22 cellular contexts compared by ENCODE assay signal in genomic region chr13:94607939-94608338, GRCh38. TPM values are rescaled to one million over a fixed set of nuclear protein-coding genes. Genes with fewer than 3 reads are reported as not detected.
DNase-seq lines count a peak whose midpoint lies in the region; ATAC-seq, FAIRE-seq and TF ChIP-seq lines count a peak whose summit lies in the region.
"Had no signal": no experiment of that assay in that cellular context is flagged by ENCODE, and none has a peak within 500 bp of the region (broad histone marks: within the 10 kb centered on the region; RNA-seq: fewer than 3 reads in every experiment).

No MANE protein-coding gene starts in this region.

- no peaks in the 10 kb centered on the region for H3K27me3 Mint-ChIP-seq in T-helper 17 cell
- H3K27me3 Mint-ChIP-seq in stimulated activated naive CD8-positive, alpha-beta T cell treated with anti-CD3 and anti-CD28 coated beads, Interleukin-15, amount 100 ng/mL, for 72 hours: no peaks in the 10 kb centered on the region

- FAIRE-seq in HepG2 (lab: Jason Lieb, UNC): no peak
- FAIRE-seq in keratinocyte (lab: Jason Lieb, UNC): peak; percentile 36
- FAIRE-seq: HTR-8/SVneo, K562 had no signal

- no TSS peak for BruUV-seq in HepG2 (replicated peaks; lab: Mats Ljungman, UMichigan)

- TF ChIP-seq RAD21 in liver (IDR thresholded peaks at IDR 0.05) (no peak), HepG2 (CRISPR knock-in tag; IDR thresholded peaks at IDR 0.05) (no peak)

- H3K9me3 ChIP-seq in liver (ENCODE audit: control insufficient read depth in 4 of 4, low read length in 3 of 4) (no peaks in the 10 kb centered on the region), HepG2 (ENCODE audit: low read length) (no peaks in the 10 kb centered on the region), T-helper 17 cell (ENCODE audit: control insufficient read depth, low read length, poor library complexity, severe bottlenecking) (no peaks in the 10 kb centered on the region), keratinocyte (ENCODE audit: control insufficient read depth, low read depth, low read length) (no peaks in the 10 kb centered on the region), suprapubic skin (no peaks in the 10 kb centered on the region)
- H3K9me3 ChIP-seq: SJSA1 had no signal

- no peak for TF ChIP-seq EP300 in HepG2 (IDR thresholded peaks at IDR 0.05; ENCODE audit: low read depth in 2 of 2, low read length in 2 of 2)
- TF ChIP-seq EP300 in HepG2 (CRISPR knock-in tag; IDR thresholded peaks at IDR 0.05; ENCODE audit: borderline replicate concordance): no peak
- TF ChIP-seq EP300 in suprapubic skin (IDR thresholded peaks at IDR 0.05): no peak

- intact Hi-C loops in HepG2 (cut with micrococcal nuclease; ENCODE audit: unreplicated experiment): no loop called here

- no peaks in the 10 kb centered on the region for H3K9me3 Mint-ChIP-seq in stimulated activated naive CD8-positive, alpha-beta T cell treated with anti-CD3 and anti-CD28 coated beads, Interleukin-15, amount 100 ng/mL, for 72 hours
- H3K9me3 Mint-ChIP-seq: CD14-positive monocyte, GM23338 had no signal

- no peak for TF ChIP-seq CTCF in liver (IDR thresholded peaks at IDR 0.05; ENCODE audit: low read depth, low read length, missing input control)
- TF ChIP-seq CTCF in HepG2 (CRISPR knock-in tag; IDR thresholded peaks at IDR 0.05): no peak
- TF ChIP-seq CTCF in keratinocyte (optimal IDR thresholded peaks at IDR 0.05 in 1 of 3, IDR thresholded peaks at IDR 0.05 in 1 of 3, conservative IDR thresholded peaks at IDR 0.05 in 1 of 3; ENCODE audit: extremely low read depth in 1 of 3, insufficient read depth in 2 of 3, low read length in 3 of 3): no peak
- TF ChIP-seq CTCF in suprapubic skin (IDR thresholded peaks at IDR 0.05): no peak

- in situ Hi-C loops in HepG2 (cut with HindIII; ENCODE audit: extremely low pct_ligation_motif_present, low pct_unique_long_range_greater_than_20kb): no loop called here

- H3K4me3 ChIP-seq in liver (ENCODE audit: low read depth in 1 of 3, low read length in 3 of 3) (no peak overlapping the region), HepG2 (replicated peaks in 1 of 3; ENCODE audit: insufficient read depth in 1 of 3, low read depth in 2 of 3, low read length in 3 of 3) (no peak overlapping the region), keratinocyte (ENCODE audit: control insufficient read depth in 2 of 3, extremely low read depth in 1 of 3, insufficient read depth in 2 of 3, low read depth in 1 of 3, low read length in 3 of 3) (no peak overlapping the region), suprapubic skin (no peak overlapping the region)
- H3K4me3 ChIP-seq: GM23338, K562, SJSA1 had no signal

- no peaks in the 10 kb centered on the region for H3K79me2 ChIP-seq in HepG2 (ENCODE audit: insufficient read depth, low read length)
- peaks cover 21% of the 10 kb centered on the region for H3K79me2 ChIP-seq in keratinocyte (ENCODE audit: control insufficient read depth, insufficient read depth, low read length)

- WGBS in liver: 82% methylated on average over 3 of the region's 3 CpGs
- 3% methylated on average over 3 of the region's 3 CpGs for WGBS in HepG2 (ENCODE audit: low lambda C conversion rate)
- 78% methylated on average over 3 of the region's 3 CpGs for WGBS in suprapubic skin

- H3K9me1 ChIP-seq in keratinocyte (ENCODE audit: control insufficient read depth, extremely low read depth, insufficient read depth, low read length): no peaks in the 10 kb centered on the region

- H3K4me2 ChIP-seq in HepG2 (ENCODE audit: low read depth, low read length): no peak overlapping the region
- no peak overlapping the region for H3K4me2 ChIP-seq in keratinocyte (ENCODE audit: control insufficient read depth, extremely low read depth, insufficient read depth, low read depth, low read length)
- H3K4me2 ChIP-seq: GM23338 had no signal

- CTCF ChIA-PET in HepG2 (lab: Yijun Ruan, JAX; ENCODE audit: low intra/inter-chr PET ratio, low total read pairs): no interaction called here

- ATAC-seq in HepG2: no peak
- ATAC-seq in T-helper 17 cell: no peak
- ATAC-seq in HG02938 (IDR thresholded peaks at IDR 0.05; ENCODE audit: unreplicated experiment): no peak
- ATAC-seq in stimulated activated naive CD8-positive, alpha-beta T cell treated with anti-CD3 and anti-CD28 coated beads, Interleukin-15, amount 100 ng/mL, for 72 hours: no peak
- ATAC-seq: GM23338, K562 had no signal

- H3K36me3 Mint-ChIP-seq in T-helper 17 cell (ENCODE audit: low read depth): peaks cover 4% of the 10 kb centered on the region

- H3K4me1 Mint-ChIP-seq in T-helper 17 cell: peaks cover 12% of the 10 kb centered on the region
- H3K4me1 Mint-ChIP-seq in stimulated activated naive CD8-positive, alpha-beta T cell treated with anti-CD3 and anti-CD28 coated beads, Interleukin-15, amount 100 ng/mL, for 72 hours: peaks cover 19% of the 10 kb centered on the region

- H3K4me1 ChIP-seq in liver (ENCODE audit: control insufficient read depth in 4 of 4, insufficient read depth in 4 of 4, low read length in 3 of 4) (peaks cover 1 to 22% (median 7%) of the 10 kb centered on the region in 4 donors), HepG2 (ENCODE audit: insufficient read depth, low read length) (no peaks in the 10 kb centered on the region), keratinocyte (ENCODE audit: control insufficient read depth, extremely low read depth, insufficient read depth, low read length) (peaks cover 3% of the 10 kb centered on the region), suprapubic skin (no peaks in the 10 kb centered on the region)
- H3K4me1 ChIP-seq: SJSA1 had no signal

- no peaks in the 10 kb centered on the region for H3K27me3 ChIP-seq in liver (ENCODE audit: control insufficient read depth in 4 of 4, insufficient read depth in 4 of 4, low read length in 3 of 4)
- H3K27me3 ChIP-seq in HepG2 (ENCODE audit: control insufficient read depth in 1 of 2, insufficient read depth in 2 of 2, low read length in 2 of 2): peaks cover 0 to 4% of the 10 kb centered on the region in 2 experiments; a peak in 1 of 5 replicates
- no peaks in the 10 kb centered on the region for H3K27me3 ChIP-seq in keratinocyte (ENCODE audit: control insufficient read depth, extremely low read depth, insufficient read depth, low read length)
- H3K27me3 ChIP-seq in suprapubic skin: no peaks in the 10 kb centered on the region
- H3K27me3 ChIP-seq: SJSA1 had no signal

- peak overlapping the region; percentile 46 for H3K27ac Mint-ChIP-seq in T-helper 17 cell
- H3K27ac Mint-ChIP-seq in stimulated activated naive CD8-positive, alpha-beta T cell treated with anti-CD3 and anti-CD28 coated beads, Interleukin-15, amount 100 ng/mL, for 72 hours: peak overlapping the region in 1 of 2 donors; percentile 86
- H3K27ac Mint-ChIP-seq: CD14-positive monocyte, GM23338 had no signal

- TF ChIP-seq POLR2A in HepG2 (IDR thresholded peaks at IDR 0.05; ENCODE audit: insufficient read depth in 1 of 2, low read depth in 2 of 2, low read length in 2 of 2) (no peak), suprapubic skin (IDR thresholded peaks at IDR 0.05) (no peak)

- no peak overlapping the region for H2AFZ ChIP-seq in HepG2 (ENCODE audit: low read length)
- no peak overlapping the region for H2AFZ ChIP-seq in keratinocyte (ENCODE audit: control insufficient read depth, low read length)
- H2AFZ ChIP-seq: GM23338 had no signal

- H3K27ac ChIP-seq in liver (ENCODE audit: low read depth in 1 of 2, low read length in 2 of 2) (peak overlapping the region; percentile 54 to 67), HepG2 (ENCODE audit: extremely low read length, insufficient read depth, low read length) (no peak overlapping the region), keratinocyte (ENCODE audit: control insufficient read depth, insufficient read depth, low read length) (no peak overlapping the region), suprapubic skin (no peak overlapping the region)
- H3K27ac ChIP-seq: HL-60, RWPE1, SJSA1 had no signal

- H3K9ac ChIP-seq in liver (ENCODE audit: low read depth in 1 of 2, low read length in 2 of 2): peak overlapping the region in 1 of 2 donors; percentile 16
- no peak overlapping the region for H3K9ac ChIP-seq in HepG2 (ENCODE audit: insufficient read depth, low read depth, low read length)
- no peak overlapping the region for H3K9ac ChIP-seq in keratinocyte (ENCODE audit: control insufficient read depth, extremely low read depth, insufficient read depth, low read length)

- dilution Hi-C loops in keratinocyte (cut with MboI; ENCODE audit: extremely low pct_ligation_motif_present, low sequenced_read_pairs): no loop called here

- DNase-seq in HepG2 (ENCODE audit: low spot score) (no peak), T-helper 17 cell (no peak), keratinocyte (ENCODE audit: low read depth, low spot score) (no peak), suprapubic skin (ENCODE audit: low spot score in 2 of 2) (no peak)
- DNase-seq in stimulated activated naive CD8-positive, alpha-beta T cell treated with anti-CD3 and anti-CD28 coated beads, Interleukin-15, amount 100 ng/mL, for 72 hours: no peak
- DNase-seq: ACHN, AML-193, COR-L47, MV-4-11, NCI-H1436 treated with DMSO at 0.1 percent for 48 hours, NCI-H2081, NCI-H510A, NCI-H774 had no signal

- POLR2A ChIA-PET in HepG2 (lab: Yijun Ruan, JAX): no interaction called here

- H3K4me3 Mint-ChIP-seq in T-helper 17 cell: no peak overlapping the region
- peak overlapping the region in 1 of 2 donors; percentile 35 for H3K4me3 Mint-ChIP-seq in stimulated activated naive CD8-positive, alpha-beta T cell treated with anti-CD3 and anti-CD28 coated beads, Interleukin-15, amount 100 ng/mL, for 72 hours
- H3K4me3 Mint-ChIP-seq: CD14-positive monocyte, GM23338 had no signal

- H4K20me1 ChIP-seq in HepG2 (ENCODE audit: insufficient read depth, low read length) (no peaks in the 10 kb centered on the region), keratinocyte (ENCODE audit: control insufficient read depth, extremely low read depth, insufficient read depth, low read length) (no peaks in the 10 kb centered on the region)

- peaks cover 0 to 10% (median 1%) of the 10 kb centered on the region in 4 donors for H3K36me3 ChIP-seq in liver (ENCODE audit: control insufficient read depth in 4 of 4, insufficient read depth in 3 of 4, low read depth in 1 of 4, low read length in 3 of 4)
- H3K36me3 ChIP-seq in HepG2 (replicated peaks in 1 of 2; ENCODE audit: control insufficient read depth in 1 of 2, insufficient read depth in 2 of 2, low read length in 2 of 2): no peaks in the 10 kb centered on the region
- H3K36me3 ChIP-seq in keratinocyte (ENCODE audit: control insufficient read depth in 2 of 2, extremely low read depth in 1 of 2, insufficient read depth in 2 of 2, low read length in 2 of 2): peaks cover 5 to 7% of the 10 kb centered on the region in 2 experiments
- H3K36me3 ChIP-seq in suprapubic skin: peaks cover 26% of the 10 kb centered on the region

RNA-seq across cellular contexts. Expression of gene GPR180, which starts 6.3 kb away (rescaled TPM):
- total RNA-seq in liver: 1 to 10 TPM; 3.5 to 8.3 TPM
- polyA plus RNA-seq in liver: 1 to 10 TPM; 2.1 to 2.2 TPM
- not detected in 2 replicates for total RNA-seq in HepG2 (2016; rRNA removed; fragmentation: Illumina TruSeq; extraction: Trizol)
- total RNA-seq in HepG2 (2016; cell fraction: cytosol; rRNA removed; fragmentation: Illumina TruSeq; extraction: Trizol; ENCODE audit: low read depth): not detected in 2 replicates
- under 0.01 TPM in 1 of 2 replicates, not detected in the other for total RNA-seq in HepG2 (2016; cell fraction: insoluble cytoplasmic fraction; rRNA removed; fragmentation: Illumina TruSeq; extraction: Trizol)
- 0.03 TPM in 2 replicates for total RNA-seq in HepG2 (2016; cell fraction: membrane; rRNA removed; fragmentation: Illumina TruSeq; extraction: Trizol)
- total RNA-seq in HepG2 (2016; cell fraction: nucleus; rRNA removed; fragmentation: Illumina TruSeq; extraction: Trizol): not detected in 2 replicates
- not detected in 2 replicates for polyA plus RNA-seq in HepG2 (2011; rRNA removed)
- not detected in 2 replicates for polyA plus RNA-seq in HepG2 (2011; cell fraction: cytosol; rRNA removed)
- polyA plus RNA-seq in HepG2 (2011; cell fraction: nucleus; rRNA removed): not detected in 2 replicates
- 0.01 TPM in 2 replicates for polyA plus RNA-seq in HepG2 (2012)
- not detected in 2 replicates for polyA plus RNA-seq in HepG2 (2016; cell fraction: cytosol; fragmentation: Illumina TruSeq; extraction: Trizol; ENCODE audit: low read depth)
- not detected in 2 replicates for polyA plus RNA-seq in HepG2 (2016; cell fraction: insoluble cytoplasmic fraction; fragmentation: Illumina TruSeq; extraction: Trizol; ENCODE audit: low read depth)
- not detected in 2 replicates for polyA plus RNA-seq in HepG2 (2016; cell fraction: membrane; fragmentation: Illumina TruSeq; extraction: Trizol; ENCODE audit: low read depth)
- not detected in 2 replicates for polyA plus RNA-seq in HepG2 (2016; cell fraction: nucleus; fragmentation: Illumina TruSeq; extraction: Trizol; ENCODE audit: insufficient read depth, low read depth)
- 4.1 TPM in 1 of 2 replicates, not detected in the other for polyA minus RNA-seq in HepG2 (2011; rRNA and poly(A)+ RNA removed; ENCODE audit: low replicate concordance)
- polyA minus RNA-seq in HepG2 (2011; cell fraction: cytosol; rRNA and poly(A)+ RNA removed): not detected in 2 replicates
- polyA minus RNA-seq in HepG2 (2011; cell fraction: nucleus; rRNA and poly(A)+ RNA removed): under 0.01 TPM in 1 of 2 replicates, not detected in the other
- 1 to 10 TPM; 1.3 to 1.4 TPM for total RNA-seq in T-helper 17 cell
- 5.7 to 9.9 TPM (median 6.5 TPM) in 3 replicates for polyA plus RNA-seq in keratinocyte
- polyA plus RNA-seq in keratinocyte (2011; ENCODE audit: low read depth): 1.7 TPM
- 3.3 and 7.0 TPM in 2 replicates for polyA plus RNA-seq in keratinocyte (2011; cell fraction: cytosol; rRNA removed)
- 4.5 and 7.2 TPM in 2 replicates for polyA plus RNA-seq in keratinocyte (2011; cell fraction: nucleus; rRNA removed)
- polyA plus RNA-seq in keratinocyte (2012; ENCODE audit: low replicate concordance): 2.3 and 6.3 TPM in 2 replicates
- polyA minus RNA-seq in keratinocyte: 3.2 to 13.3 TPM (median 7.6 TPM) in 3 replicates
- polyA minus RNA-seq in keratinocyte (2011; cell fraction: cytosol; rRNA and poly(A)+ RNA removed): 7.5 TPM
- 7.4 and 14.7 TPM in 2 replicates for polyA minus RNA-seq in keratinocyte (2011; cell fraction: nucleus; rRNA and poly(A)+ RNA removed)
- total RNA-seq in suprapubic skin: 1 to 10 TPM; 2.0 to 4.2 (median 2.8) TPM

RNA-seq across cellular contexts. Expression of gene TGDS, which starts 12.0 kb away (rescaled TPM):
- total RNA-seq in liver (10 to 100 TPM in 1 of 2 donors, 1 to 10 TPM in 1; 7.8 to 11.4 TPM), HepG2 (2016; rRNA removed; fragmentation: Illumina TruSeq; extraction: Trizol) (17.9 and 25.0 TPM in 2 replicates), T-helper 17 cell (1 to 10 TPM; 5.5 to 5.9 TPM), suprapubic skin (1 to 10 TPM; 7.4 to 9.3 (median 8.0) TPM)
- polyA plus RNA-seq in liver (10 to 100 TPM in 1 of 2 donors, 1 to 10 TPM in 1; 5.7 to 11.1 TPM), HepG2 (2011; rRNA removed) (11.8 and 15.5 TPM in 2 replicates), keratinocyte (9.7 to 19.4 TPM (median 11.1 TPM) in 3 replicates)
- total RNA-seq in HepG2 (2016; cell fraction: cytosol; rRNA removed; fragmentation: Illumina TruSeq; extraction: Trizol; ENCODE audit: low read depth): 3.1 and 3.5 TPM in 2 replicates
- total RNA-seq in HepG2 (2016; cell fraction: insoluble cytoplasmic fraction; rRNA removed; fragmentation: Illumina TruSeq; extraction: Trizol): 18.9 and 24.5 TPM in 2 replicates
- 9.0 and 9.3 TPM in 2 replicates for total RNA-seq in HepG2 (2016; cell fraction: membrane; rRNA removed; fragmentation: Illumina TruSeq; extraction: Trizol)
- 15.1 and 17.3 TPM in 2 replicates for total RNA-seq in HepG2 (2016; cell fraction: nucleus; rRNA removed; fragmentation: Illumina TruSeq; extraction: Trizol)
- 6.1 and 9.6 TPM in 2 replicates for polyA plus RNA-seq in HepG2 (2011; cell fraction: cytosol; rRNA removed)
- polyA plus RNA-seq in HepG2 (2011; cell fraction: nucleus; rRNA removed): 5.9 and 6.6 TPM in 2 replicates
- 8.9 and 12.5 TPM in 2 replicates for polyA plus RNA-seq in HepG2 (2012)
- polyA plus RNA-seq in HepG2 (2016; cell fraction: cytosol; fragmentation: Illumina TruSeq; extraction: Trizol; ENCODE audit: low read depth): 1.9 and 2.0 TPM in 2 replicates
- polyA plus RNA-seq in HepG2 (2016; cell fraction: insoluble cytoplasmic fraction; fragmentation: Illumina TruSeq; extraction: Trizol; ENCODE audit: low read depth): 21.1 and 21.3 TPM in 2 replicates
- polyA plus RNA-seq in HepG2 (2016; cell fraction: membrane; fragmentation: Illumina TruSeq; extraction: Trizol; ENCODE audit: low read depth): 5.1 and 5.5 TPM in 2 replicates
- 20.2 and 23.5 TPM in 2 replicates for polyA plus RNA-seq in HepG2 (2016; cell fraction: nucleus; fragmentation: Illumina TruSeq; extraction: Trizol; ENCODE audit: insufficient read depth, low read depth)
- polyA minus RNA-seq in HepG2 (2011; rRNA and poly(A)+ RNA removed; ENCODE audit: low replicate concordance): 4.5 and 4.8 TPM in 2 replicates
- 7.3 and 8.0 TPM in 2 replicates for polyA minus RNA-seq in HepG2 (2011; cell fraction: cytosol; rRNA and poly(A)+ RNA removed)
- 19.0 and 21.1 TPM in 2 replicates for polyA minus RNA-seq in HepG2 (2011; cell fraction: nucleus; rRNA and poly(A)+ RNA removed)
- 3.5 TPM for polyA plus RNA-seq in keratinocyte (2011; ENCODE audit: low read depth)
- polyA plus RNA-seq in keratinocyte (2011; cell fraction: cytosol; rRNA removed): 6.1 and 13.5 TPM in 2 replicates
- polyA plus RNA-seq in keratinocyte (2011; cell fraction: nucleus; rRNA removed): 16.7 and 20.3 TPM in 2 replicates
- polyA plus RNA-seq in keratinocyte (2012; ENCODE audit: low replicate concordance): 6.5 and 7.8 TPM in 2 replicates
- polyA minus RNA-seq in keratinocyte: 1.6 to 10.8 TPM (median 7.1 TPM) in 3 replicates
- 5.9 TPM for polyA minus RNA-seq in keratinocyte (2011; cell fraction: cytosol; rRNA and poly(A)+ RNA removed)
- polyA minus RNA-seq in keratinocyte (2011; cell fraction: nucleus; rRNA and poly(A)+ RNA removed): 6.1 and 12.6 TPM in 2 replicates

Comparison
In these comparisons a context has a peak if more than half of its experiments do, and no peak if none do; other contexts are left out.
1. H3K27ac ChIP-seq: peak in liver (2 of 2); none in HepG2 (single experiment), keratinocyte (single experiment) and suprapubic skin (single experiment).